ENCODE assay signal across 9 cellular contexts in the genomic region with DNA sequence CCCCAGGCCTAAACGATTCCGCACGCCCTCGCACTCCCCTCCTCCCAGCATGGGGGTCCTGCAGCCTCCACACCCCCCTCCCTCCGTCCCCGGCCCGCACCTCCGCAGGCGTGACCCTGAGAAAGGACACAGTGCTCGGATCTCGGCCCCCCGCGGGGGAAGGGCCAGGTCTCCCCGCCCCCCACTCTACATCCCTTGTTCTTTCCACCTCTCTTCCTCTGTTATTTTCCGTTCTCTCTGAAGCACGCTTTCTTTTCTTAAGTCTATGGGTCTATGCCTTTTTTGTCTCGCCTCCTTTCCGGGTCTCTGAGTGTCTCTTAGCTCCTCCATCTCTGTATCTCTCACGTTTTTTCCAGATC. TPM values are rescaled to one million over a fixed set of nuclear protein-coding genes. Genes with fewer than 3 reads are reported as not detected.
A peak's percentile ranks its signal among the peaks of the same experiment; 100 is the strongest.
DNase-seq lines count a peak whose midpoint lies in the region; ATAC-seq, FAIRE-seq and TF ChIP-seq lines count a peak whose summit lies in the region.
"Had no signal": no experiment of that assay in that cellular context is flagged by ENCODE, and none has a peak within 500 bp of the region (broad histone marks: within the 10 kb centered on the region; RNA-seq: fewer than 3 reads in every experiment).

No MANE protein-coding gene starts in this region.

- peak overlapping the region; percentile 100 for H2AFZ ChIP-seq in endothelial cell of umbilical vein (ENCODE audit: low read depth, low read length)

- H3K4me3 ChIP-seq in RWPE2 (ENCODE audit: severe bottlenecking) (peak overlapping the region; percentile 46), endothelial cell of umbilical vein (replicated peaks in 1 of 3; ENCODE audit: insufficient read depth in 1 of 3, low read depth in 1 of 3, low read length in 3 of 3) (peak overlapping the region; percentile 46 to 98 (median 85))

- H3K27ac ChIP-seq in RWPE2 (ENCODE audit: poor library complexity, severe bottlenecking) (peak overlapping the region; percentile 36), endothelial cell of umbilical vein (ENCODE audit: insufficient read depth, low read depth, low read length) (no peak overlapping the region)

- H3K79me2 ChIP-seq in endothelial cell of umbilical vein (ENCODE audit: control insufficient read depth, insufficient read depth, low read length) = no peaks in the 10 kb centered on the region

- H3K4me1 ChIP-seq in RWPE2 (ENCODE audit: insufficient read depth, poor library complexity, severe bottlenecking) (peaks cover 5% of the 10 kb centered on the region), endothelial cell of umbilical vein (ENCODE audit: control insufficient read depth, extremely low read depth, insufficient read depth, low read length) (peaks cover 29% of the 10 kb centered on the region)

- POLR2A ChIA-PET in endothelial cell of umbilical vein (lab: Charles Lee) = no interaction called here

- TF ChIP-seq POLR2A in endothelial cell of umbilical vein (IDR thresholded peaks at IDR 0.05; ENCODE audit: low read depth, low read length) = no peak

- H3K4me2 ChIP-seq in endothelial cell of umbilical vein (ENCODE audit: insufficient read depth, low read length) = peak overlapping the region; percentile 97

- no peak for DNase-seq in activated naive CD4-positive, alpha-beta T cell (lab: John Stamatoyannopoulos, UW)
- DNase-seq in RWPE2 (ENCODE audit: low spot score) (no peak), endothelial cell of umbilical vein (ENCODE audit: low read depth, low spot score) (no peak), neural crest cell (ENCODE audit: low read depth, low spot score) (peak; percentile 12), AML-193 (lab: John Stamatoyannopoulos, UW) (no peak), GM19238 (ENCODE audit: insufficient read length, low spot score) (no peak)

- peak overlapping the region; percentile 93 for H3K4me3 Mint-ChIP-seq in activated naive CD4-positive, alpha-beta T cell treated with anti-CD3 and anti-CD28 coated beads, Interleukin-2, amount 50 U/mL, for 24 hours
- H3K4me3 Mint-ChIP-seq in neural crest cell = peak overlapping the region; percentile 88

- H3K27ac Mint-ChIP-seq in activated naive CD4-positive, alpha-beta T cell treated with anti-CD3 and anti-CD28 coated beads, Interleukin-2, amount 50 U/mL, for 24 hours = peak overlapping the region; percentile 100
- no peak overlapping the region for H3K27ac Mint-ChIP-seq in neural crest cell (ENCODE audit: unreplicated experiment)

- no peaks in the 10 kb centered on the region for H3K36me3 ChIP-seq in RWPE2 (ENCODE audit: low read depth)
- no peaks in the 10 kb centered on the region for H3K36me3 ChIP-seq in endothelial cell of umbilical vein (ENCODE audit: control insufficient read depth in 2 of 2, extremely low read depth in 1 of 2, insufficient read depth in 2 of 2, low read length in 2 of 2)

- no peak for FAIRE-seq in endothelial cell of umbilical vein (lab: Jason Lieb, UNC)
- FAIRE-seq: frontal cortex had no signal

- ATAC-seq in RWPE2 (ENCODE audit: low read depth) = no peak
- no peak for ATAC-seq in GM19452 (IDR thresholded peaks at IDR 0.05; ENCODE audit: unreplicated experiment)

- dilution Hi-C loops in endothelial cell of umbilical vein (cut with MboI; ENCODE audit: extremely low pct_ligation_motif_present, low sequenced_read_pairs) = no loop called here

- no TSS peak for BruUV-seq in endothelial cell of umbilical vein (replicated peaks; lab: Mats Ljungman, UMichigan)

- no peaks in the 10 kb centered on the region for H3K9me3 Mint-ChIP-seq in activated naive CD4-positive, alpha-beta T cell treated with anti-CD3 and anti-CD28 coated beads, Interleukin-2, amount 50 U/mL, for 24 hours
- H3K9me3 Mint-ChIP-seq in neural crest cell = no peaks in the 10 kb centered on the region

- intact Hi-C loops in endothelial cell of umbilical vein (cut with micrococcal nuclease) = loop anchor here (1.0 kb wide), 2 partner anchors 12 to 30 kb away; no protein-coding TSS in a partner anchor

- no peaks in the 10 kb centered on the region for H3K9me3 ChIP-seq in RWPE2 (ENCODE audit: severe bottlenecking)
- no peaks in the 10 kb centered on the region for H3K9me3 ChIP-seq in endothelial cell of umbilical vein (replicated peaks; ENCODE audit: control insufficient read depth, insufficient read depth, low read length)

- TF ChIP-seq CTCF in RWPE2 (IDR thresholded peaks at IDR 0.05; ENCODE audit: poor library complexity, severe bottlenecking) (no peak), endothelial cell of umbilical vein (IDR thresholded peaks at IDR 0.05; ENCODE audit: extremely low read depth in 1 of 2, insufficient read depth in 1 of 2, low read depth in 1 of 2, low read length in 2 of 2) (no peak), neural crest cell (conservative IDR thresholded peaks at IDR 0.05) (no peak)

- H3K27me3 Mint-ChIP-seq in activated naive CD4-positive, alpha-beta T cell treated with anti-CD3 and anti-CD28 coated beads, Interleukin-2, amount 50 U/mL, for 24 hours = peaks cover 9% of the 10 kb centered on the region
- H3K27me3 Mint-ChIP-seq in neural crest cell (ENCODE audit: low read depth) = peaks cover 83% of the 10 kb centered on the region

- H3K36me3 Mint-ChIP-seq in activated naive CD4-positive, alpha-beta T cell treated with anti-CD3 and anti-CD28 coated beads, Interleukin-2, amount 50 U/mL, for 24 hours = peaks cover 1% of the 10 kb centered on the region
- H3K36me3 Mint-ChIP-seq in neural crest cell (ENCODE audit: low read depth) = no peaks in the 10 kb centered on the region

- H3K27me3 ChIP-seq in RWPE2 (ENCODE audit: insufficient read depth, poor library complexity, severe bottlenecking) (no peaks in the 10 kb centered on the region), endothelial cell of umbilical vein (ENCODE audit: control insufficient read depth in 2 of 2, insufficient read depth in 2 of 2, low read length in 2 of 2) (peaks cover 8 to 14% of the 10 kb centered on the region in 2 experiments)

- CTCF ChIA-PET in endothelial cell of umbilical vein (lab: Charles Lee) = no interaction called here

- peaks cover 48% of the 10 kb centered on the region for H3K4me1 Mint-ChIP-seq in activated naive CD4-positive, alpha-beta T cell treated with anti-CD3 and anti-CD28 coated beads, Interleukin-2, amount 50 U/mL, for 24 hours
- H3K4me1 Mint-ChIP-seq in neural crest cell = peaks cover 48% of the 10 kb centered on the region

- no peak overlapping the region for H3K9ac ChIP-seq in endothelial cell of umbilical vein (replicated peaks; ENCODE audit: extremely low read depth, insufficient read depth, low read length)

- no peaks in the 10 kb centered on the region for H4K20me1 ChIP-seq in endothelial cell of umbilical vein (replicated peaks; ENCODE audit: control insufficient read depth, extremely low read depth, insufficient read depth, low read length)

- no peaks in the 10 kb centered on the region for H3K9me1 ChIP-seq in endothelial cell of umbilical vein (replicated peaks; ENCODE audit: control insufficient read depth, extremely low read depth, insufficient read depth, low read length)

RNA-seq across cellular contexts. Expression of gene HES7, which starts 2.0 kb away (rescaled TPM):
- total RNA-seq in endothelial cell of umbilical vein (0.51 TPM in 1 of 2 replicates, not detected in the other), neural crest cell (0.41 and 0.56 TPM in 2 replicates)
- 0.19 and 0.33 TPM in 2 replicates for polyA plus RNA-seq in endothelial cell of umbilical vein
- not detected in 2 replicates for polyA plus RNA-seq in endothelial cell of umbilical vein (2011; cell fraction: cytosol; rRNA removed)
- polyA plus RNA-seq in endothelial cell of umbilical vein (2011; cell fraction: nucleus; rRNA removed) = 0.35 and 0.45 TPM in 2 replicates
- 0.50 and 0.56 TPM in 2 replicates for polyA plus RNA-seq in endothelial cell of umbilical vein (2012)
- polyA minus RNA-seq in endothelial cell of umbilical vein = not detected in 2 replicates
- polyA minus RNA-seq in endothelial cell of umbilical vein (2011; cell fraction: cytosol; rRNA and poly(A)+ RNA removed) = 21.1 TPM
- polyA minus RNA-seq in endothelial cell of umbilical vein (2011; cell fraction: nucleus; rRNA and poly(A)+ RNA removed) = not detected in 2 replicates

RNA-seq across cellular contexts. Expression of gene ALOXE3, which starts 7.6 kb away (rescaled TPM):
- total RNA-seq in endothelial cell of umbilical vein (not detected in 2 replicates), neural crest cell (0.09 TPM in 1 of 2 replicates, not detected in the other)
- polyA plus RNA-seq in endothelial cell of umbilical vein = 0.01 TPM in 1 of 2 replicates, not detected in the other
- 0.06 TPM in 1 of 2 replicates, not detected in the other for polyA plus RNA-seq in endothelial cell of umbilical vein (2011; cell fraction: cytosol; rRNA removed)
- polyA plus RNA-seq in endothelial cell of umbilical vein (2011; cell fraction: nucleus; rRNA removed) = not detected in 2 replicates
- 0.07 and 0.11 TPM in 2 replicates for polyA plus RNA-seq in endothelial cell of umbilical vein (2012)
- not detected in 2 replicates for polyA minus RNA-seq in endothelial cell of umbilical vein
- polyA minus RNA-seq in endothelial cell of umbilical vein (2011; cell fraction: cytosol; rRNA and poly(A)+ RNA removed) = 1.0 TPM
- polyA minus RNA-seq in endothelial cell of umbilical vein (2011; cell fraction: nucleus; rRNA and poly(A)+ RNA removed) = not detected in 2 replicates

RNA-seq across cellular contexts. Expression of gene PER1, which starts 26.3 kb away (rescaled TPM):
- total RNA-seq in endothelial cell of umbilical vein (32.1 and 36.5 TPM in 2 replicates), neural crest cell (38.3 and 51.6 TPM in 2 replicates)
- 12.1 and 13.6 TPM in 2 replicates for polyA plus RNA-seq in endothelial cell of umbilical vein
- 4.5 and 8.9 TPM in 2 replicates for polyA plus RNA-seq in endothelial cell of umbilical vein (2011; cell fraction: cytosol; rRNA removed)
- polyA plus RNA-seq in endothelial cell of umbilical vein (2011; cell fraction: nucleus; rRNA removed) = 62.6 and 82.7 TPM in 2 replicates
- 11.4 and 13.3 TPM in 2 replicates for polyA plus RNA-seq in endothelial cell of umbilical vein (2012)
- polyA minus RNA-seq in endothelial cell of umbilical vein = 22.8 and 40.7 TPM in 2 replicates
- polyA minus RNA-seq in endothelial cell of umbilical vein (2011; cell fraction: cytosol; rRNA and poly(A)+ RNA removed) = 12.3 TPM
- polyA minus RNA-seq in endothelial cell of umbilical vein (2011; cell fraction: nucleus; rRNA and poly(A)+ RNA removed) = 49.0 and 77.9 TPM in 2 replicates

RNA-seq across cellular contexts. Expression of gene VAMP2, which starts 36.8 kb away (rescaled TPM):
- total RNA-seq in endothelial cell of umbilical vein (31.7 and 35.9 TPM in 2 replicates), neural crest cell (47.2 and 49.7 TPM in 2 replicates)
- 28.7 and 38.0 TPM in 2 replicates for polyA plus RNA-seq in endothelial cell of umbilical vein
- polyA plus RNA-seq in endothelial cell of umbilical vein (2011; cell fraction: cytosol; rRNA removed) = 28.5 and 29.9 TPM in 2 replicates
- polyA plus RNA-seq in endothelial cell of umbilical vein (2011; cell fraction: nucleus; rRNA removed) = 40.8 and 49.0 TPM in 2 replicates
- 26.6 and 29.8 TPM in 2 replicates for polyA plus RNA-seq in endothelial cell of umbilical vein (2012)
- polyA minus RNA-seq in endothelial cell of umbilical vein = 14.1 and 18.6 TPM in 2 replicates
- polyA minus RNA-seq in endothelial cell of umbilical vein (2011; cell fraction: cytosol; rRNA and poly(A)+ RNA removed) = 4.8 TPM
- 12.2 and 14.6 TPM in 2 replicates for polyA minus RNA-seq in endothelial cell of umbilical vein (2011; cell fraction: nucleus; rRNA and poly(A)+ RNA removed)

RNA-seq across cellular contexts. Expression of gene ALOX12B, which starts 38.4 kb away (rescaled TPM):
- total RNA-seq in endothelial cell of umbilical vein = not detected in 2 replicates
- polyA plus RNA-seq in endothelial cell of umbilical vein = not detected in 2 replicates
- not detected in 2 replicates for polyA plus RNA-seq in endothelial cell of umbilical vein (2011; cell fraction: cytosol; rRNA removed)
- not detected in 2 replicates for polyA plus RNA-seq in endothelial cell of umbilical vein (2011; cell fraction: nucleus; rRNA removed)
- not detected in 2 replicates for polyA plus RNA-seq in endothelial cell of umbilical vein (2012)
- polyA minus RNA-seq in endothelial cell of umbilical vein = not detected in 2 replicates
- polyA minus RNA-seq in endothelial cell of umbilical vein (2011; cell fraction: cytosol; rRNA and poly(A)+ RNA removed) = 1.6 TPM
- polyA minus RNA-seq in endothelial cell of umbilical vein (2011; cell fraction: nucleus; rRNA and poly(A)+ RNA removed) = not detected in 2 replicates
- not detected in 2 replicates for total RNA-seq in neural crest cell
- total RNA-seq: frontal cortex had no signal
